1 cellular context compared by ENCODE assay signal in the genomic region with DNA sequence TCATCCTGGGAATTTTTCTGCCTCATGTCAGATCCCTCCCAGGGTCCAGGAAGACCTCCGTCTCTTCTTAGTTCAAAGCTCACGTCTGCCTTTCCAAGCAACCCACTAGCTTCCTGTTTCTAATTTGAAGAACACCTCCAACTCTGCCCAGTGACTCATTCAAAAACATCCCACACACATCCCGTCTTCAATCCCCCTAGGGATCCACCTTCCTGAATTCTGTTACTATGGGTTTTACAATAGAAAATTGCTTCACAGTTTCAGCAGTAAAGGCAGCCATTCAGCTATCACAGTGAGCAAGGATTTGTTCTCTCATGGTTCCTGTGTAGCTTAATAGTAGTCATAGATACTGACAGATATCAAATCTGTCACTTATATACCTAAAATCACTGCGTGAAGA.
TF ChIP-seq lines count a peak whose summit lies in the region.

No MANE protein-coding gene starts in this region.

TF ChIP-seq in SK-N-SH treated with all-trans-retinoic acid at 6 μM for 48 hours, 23 proteins besides CTCF, POLR2A, EP300 and RAD21 (continued from another document):
- TF ChIP-seq, protein P1, sequence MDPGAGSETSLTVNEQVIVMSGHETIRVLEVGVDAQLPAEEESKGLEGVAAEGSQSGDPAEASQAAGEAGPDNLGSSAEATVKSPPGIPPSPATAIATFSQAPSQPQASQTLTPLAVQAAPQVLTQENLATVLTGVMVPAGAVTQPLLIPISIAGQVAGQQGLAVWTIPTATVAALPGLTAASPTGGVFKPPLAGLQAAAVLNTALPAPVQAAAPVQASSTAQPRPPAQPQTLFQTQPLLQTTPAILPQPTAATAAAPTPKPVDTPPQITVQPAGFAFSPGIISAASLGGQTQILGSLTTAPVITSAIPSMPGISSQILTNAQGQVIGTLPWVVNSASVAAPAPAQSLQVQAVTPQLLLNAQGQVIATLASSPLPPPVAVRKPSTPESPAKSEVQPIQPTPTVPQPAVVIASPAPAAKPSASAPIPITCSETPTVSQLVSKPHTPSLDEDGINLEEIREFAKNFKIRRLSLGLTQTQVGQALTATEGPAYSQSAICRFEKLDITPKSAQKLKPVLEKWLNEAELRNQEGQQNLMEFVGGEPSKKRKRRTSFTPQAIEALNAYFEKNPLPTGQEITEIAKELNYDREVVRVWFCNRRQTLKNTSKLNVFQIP (CRISPR knock-in tag; IDR thresholded peaks at IDR 0.05; ENCODE audit: borderline replicate concordance, low read depth), result no peak
- TF ChIP-seq CREB5 (CRISPR knock-in tag; IDR thresholded peaks at IDR 0.05; ENCODE audit: low read depth) (no peak), GLIS3 (CRISPR knock-in tag; IDR thresholded peaks at IDR 0.05) (no peak), ZNF565 (CRISPR knock-in tag; conservative IDR thresholded peaks at IDR 0.05; ENCODE audit: low read depth) (no peak), PATZ1 (CRISPR knock-in tag; IDR thresholded peaks at IDR 0.05; ENCODE audit: borderline replicate concordance) (no peak), ZNF8 (CRISPR knock-in tag; IDR thresholded peaks at IDR 0.05) (no peak), ESRRG (CRISPR knock-in tag; IDR thresholded peaks at IDR 0.05) (no peak), TCF4 (CRISPR knock-in tag; IDR thresholded peaks at IDR 0.05; ENCODE audit: borderline replicate concordance) (no peak)
- TF ChIP-seq, protein P2, sequence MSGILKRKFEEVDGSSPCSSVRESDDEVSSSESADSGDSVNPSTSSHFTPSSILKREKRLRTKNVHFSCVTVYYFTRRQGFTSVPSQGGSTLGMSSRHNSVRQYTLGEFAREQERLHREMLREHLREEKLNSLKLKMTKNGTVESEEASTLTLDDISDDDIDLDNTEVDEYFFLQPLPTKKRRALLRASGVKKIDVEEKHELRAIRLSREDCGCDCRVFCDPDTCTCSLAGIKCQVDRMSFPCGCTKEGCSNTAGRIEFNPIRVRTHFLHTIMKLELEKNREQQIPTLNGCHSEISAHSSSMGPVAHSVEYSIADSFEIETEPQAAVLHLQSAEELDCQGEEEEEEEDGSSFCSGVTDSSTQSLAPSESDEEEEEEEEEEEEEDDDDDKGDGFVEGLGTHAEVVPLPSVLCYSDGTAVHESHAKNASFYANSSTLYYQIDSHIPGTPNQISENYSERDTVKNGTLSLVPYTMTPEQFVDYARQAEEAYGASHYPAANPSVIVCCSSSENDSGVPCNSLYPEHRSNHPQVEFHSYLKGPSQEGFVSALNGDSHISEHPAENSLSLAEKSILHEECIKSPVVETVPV (CRISPR knock-in tag; IDR thresholded peaks at IDR 0.05), result no peak
- TF ChIP-seq, protein P3, sequence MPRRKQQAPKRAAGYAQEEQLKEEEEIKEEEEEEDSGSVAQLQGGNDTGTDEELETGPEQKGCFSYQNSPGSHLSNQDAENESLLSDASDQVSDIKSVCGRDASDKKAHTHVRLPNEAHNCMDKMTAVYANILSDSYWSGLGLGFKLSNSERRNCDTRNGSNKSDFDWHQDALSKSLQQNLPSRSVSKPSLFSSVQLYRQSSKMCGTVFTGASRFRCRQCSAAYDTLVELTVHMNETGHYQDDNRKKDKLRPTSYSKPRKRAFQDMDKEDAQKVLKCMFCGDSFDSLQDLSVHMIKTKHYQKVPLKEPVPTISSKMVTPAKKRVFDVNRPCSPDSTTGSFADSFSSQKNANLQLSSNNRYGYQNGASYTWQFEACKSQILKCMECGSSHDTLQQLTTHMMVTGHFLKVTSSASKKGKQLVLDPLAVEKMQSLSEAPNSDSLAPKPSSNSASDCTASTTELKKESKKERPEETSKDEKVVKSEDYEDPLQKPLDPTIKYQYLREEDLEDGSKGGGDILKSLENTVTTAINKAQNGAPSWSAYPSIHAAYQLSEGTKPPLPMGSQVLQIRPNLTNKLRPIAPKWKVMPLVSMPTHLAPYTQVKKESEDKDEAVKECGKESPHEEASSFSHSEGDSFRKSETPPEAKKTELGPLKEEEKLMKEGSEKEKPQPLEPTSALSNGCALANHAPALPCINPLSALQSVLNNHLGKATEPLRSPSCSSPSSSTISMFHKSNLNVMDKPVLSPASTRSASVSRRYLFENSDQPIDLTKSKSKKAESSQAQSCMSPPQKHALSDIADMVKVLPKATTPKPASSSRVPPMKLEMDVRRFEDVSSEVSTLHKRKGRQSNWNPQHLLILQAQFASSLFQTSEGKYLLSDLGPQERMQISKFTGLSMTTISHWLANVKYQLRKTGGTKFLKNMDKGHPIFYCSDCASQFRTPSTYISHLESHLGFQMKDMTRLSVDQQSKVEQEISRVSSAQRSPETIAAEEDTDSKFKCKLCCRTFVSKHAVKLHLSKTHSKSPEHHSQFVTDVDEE (CRISPR knock-in tag; IDR thresholded peaks at IDR 0.05), result no peak
